In genomic region chr9:111961575-111961974, GRCh38 we compare ENCODE assay signal across 1 cellular context.
TF ChIP-seq lines count a peak whose summit lies in the region.

No MANE protein-coding gene starts in this region.

TF ChIP-seq in GM23338, 12 proteins besides CTCF, POLR2A, EP300 and RAD21 (continued from another document):
- no peak for TF ChIP-seq ZNF462 (CRISPR knock-in tag; IDR thresholded peaks at IDR 0.05)
